ENCODE assay signal across 16 cellular contexts in genomic region chr2:49619804-49620203, GRCh38.
DNase-seq lines count a peak whose midpoint lies in the region; TF ChIP-seq lines count a peak whose summit lies in the region.
"Had no signal": no experiment of that assay in that cellular context is flagged by ENCODE, and none has a peak within 500 bp of the region (broad histone marks: within the 10 kb centered on the region; RNA-seq: fewer than 3 reads in every experiment).

No MANE protein-coding gene starts in this region.

- H3K4me1 ChIP-seq in Caco-2 = peaks cover 9% of the 10 kb centered on the region
- no peaks in the 10 kb centered on the region for H3K4me1 ChIP-seq in OCI-LY3 (ENCODE audit: low read length)

- H3K27me3 ChIP-seq in Caco-2 (replicated peaks; ENCODE audit: control insufficient read depth, insufficient read depth, low read length) (no peaks in the 10 kb centered on the region), OCI-LY3 (ENCODE audit: low read depth, low read length) (no peaks in the 10 kb centered on the region)
- H3K27me3 ChIP-seq: ovary had no signal

- in situ Hi-C loops in ACHN (cut with HindIII; ENCODE audit: low pct_ligation_motif_present, low pct_unique_long_range_greater_than_20kb, low sequenced_read_pairs) = no loop called here

- H3K27me3 Mint-ChIP-seq in Caco-2 (ENCODE audit: insufficient read depth, unreplicated experiment) = no peaks in the 10 kb centered on the region
- H3K27me3 Mint-ChIP-seq in glutamatergic neuron (ENCODE audit: unreplicated experiment) = no peaks in the 10 kb centered on the region
- H3K27me3 Mint-ChIP-seq: activated CD8-positive, alpha-beta memory T cell treated with anti-CD3 and anti-CD28 coated beads, Interleukin-2, amount 10 ng/mL, durations not matched to agents 7 days and 5 days had no signal

- POLR2A ChIA-PET in Caco-2 (lab: Charles Lee) = no interaction called here

- TF ChIP-seq CTCF in Caco-2 (IDR thresholded peaks at IDR 0.05; ENCODE audit: insufficient read depth in 1 of 2, low read depth in 1 of 2, low read length in 1 of 2, severe bottlenecking in 1 of 2, unreplicated experiment in 1 of 2) (peak; percentile 37 to 43), OCI-LY3 (IDR thresholded peaks at IDR 0.05; ENCODE audit: low read depth, low read length) (peak; percentile 36), glutamatergic neuron (IDR thresholded peaks at IDR 0.05; ENCODE audit: partially characterized antibody, unreplicated experiment) (peak; percentile 42)

- no peak overlapping the region for H3K9ac ChIP-seq in OCI-LY3 (ENCODE audit: low read length)

- H3K4me3 Mint-ChIP-seq in Caco-2 (ENCODE audit: unreplicated experiment) (no peak overlapping the region), glutamatergic neuron (ENCODE audit: unreplicated experiment) (no peak overlapping the region)
- H3K4me3 Mint-ChIP-seq: activated CD8-positive, alpha-beta memory T cell treated with anti-CD3 and anti-CD28 coated beads, Interleukin-2, amount 10 ng/mL, durations not matched to agents 7 days and 5 days had no signal

- H3K36me3 Mint-ChIP-seq in Caco-2 (ENCODE audit: insufficient read depth, unreplicated experiment) (no peaks in the 10 kb centered on the region), glutamatergic neuron (ENCODE audit: unreplicated experiment) (no peaks in the 10 kb centered on the region)
- H3K36me3 Mint-ChIP-seq: activated CD8-positive, alpha-beta memory T cell treated with anti-CD3 and anti-CD28 coated beads, Interleukin-2, amount 10 ng/mL, durations not matched to agents 7 days and 5 days had no signal

- H3K79me2 ChIP-seq in OCI-LY3 (ENCODE audit: low read length) = no peaks in the 10 kb centered on the region

- H3K4me1 Mint-ChIP-seq in Caco-2 (ENCODE audit: low read depth, unreplicated experiment) (no peaks in the 10 kb centered on the region), glutamatergic neuron (ENCODE audit: low read depth, unreplicated experiment) (no peaks in the 10 kb centered on the region)
- H3K4me1 Mint-ChIP-seq: activated CD8-positive, alpha-beta memory T cell treated with anti-CD3 and anti-CD28 coated beads, Interleukin-2, amount 10 ng/mL, durations not matched to agents 7 days and 5 days had no signal

- intact Hi-C loops in Caco-2 (cut with micrococcal nuclease; ENCODE audit: unreplicated experiment) = no loop called here

- no peaks in the 10 kb centered on the region for H4K20me1 ChIP-seq in OCI-LY3 (ENCODE audit: insufficient read depth, low read length)

- no peak overlapping the region for H3K27ac ChIP-seq in OCI-LY3 (ENCODE audit: low read length)
- H3K27ac ChIP-seq: ovary, thoracic aorta had no signal

- H3K9me3 Mint-ChIP-seq in Caco-2 (ENCODE audit: unreplicated experiment) = no peaks in the 10 kb centered on the region
- H3K9me3 Mint-ChIP-seq in glutamatergic neuron (ENCODE audit: unreplicated experiment) = no peaks in the 10 kb centered on the region

- H3K9me3 ChIP-seq in Caco-2 (no peaks in the 10 kb centered on the region), OCI-LY3 (ENCODE audit: insufficient read depth, low read length) (no peaks in the 10 kb centered on the region)
- H3K9me3 ChIP-seq: ovary, thoracic aorta had no signal

- no peak overlapping the region for H3K27ac Mint-ChIP-seq in Caco-2 (ENCODE audit: unreplicated experiment)
- H3K27ac Mint-ChIP-seq in glutamatergic neuron (ENCODE audit: unreplicated experiment) = no peak overlapping the region
- H3K27ac Mint-ChIP-seq: activated CD8-positive, alpha-beta memory T cell treated with anti-CD3 and anti-CD28 coated beads, Interleukin-2, amount 10 ng/mL, durations not matched to agents 7 days and 5 days had no signal

- no peak overlapping the region for H2AFZ ChIP-seq in OCI-LY3 (ENCODE audit: low read depth, low read length)

- H3K36me3 ChIP-seq in Caco-2 (ENCODE audit: control insufficient read depth, insufficient read depth, low read length) (no peaks in the 10 kb centered on the region), OCI-LY3 (replicated peaks; ENCODE audit: low read depth, low read length) (no peaks in the 10 kb centered on the region)
- H3K36me3 ChIP-seq: ovary, thoracic aorta had no signal

- DNase-seq in ACHN = peak; percentile 26
- DNase-seq in Caco-2 = peak in 1 of 2 experiments; percentile 27
- DNase-seq in glutamatergic neuron = no peak
- DNase-seq in Ammon's horn (ENCODE audit: low spot score) = no peak
- no peak for DNase-seq in NCI-H510A (lab: John Stamatoyannopoulos, UW)
- no peak for DNase-seq in activated effector memory CD4-positive, alpha-beta T cell treated with anti-CD3 and anti-CD28 coated beads, Interleukin-2, amount 50 U/mL, for 16 hours
- DNase-seq in NCI-H345 treated with DMSO at 0.1 percent for 48 hours (lab: John Stamatoyannopoulos, UW; ENCODE audit: unreplicated experiment) = no peak
- DNase-seq: activated CD8-positive, alpha-beta memory T cell treated with anti-CD3 and anti-CD28 coated beads, Interleukin-2, amount 10 ng/mL, durations not matched to agents 7 days and 5 days; activated naive CD4-positive, alpha-beta T cell treated with anti-CD3 and anti-CD28 coated beads, Interleukin-2, amount 50 U/mL, for 16 hours; caudate nucleus; erythroblast; NCI-H226; ovary; stimulated activated CD4-positive, alpha-beta T cell treated with anti-CD3 and anti-CD28 coated beads, Interleukin-15, amount 100 ng/mL, for 24 hours had no signal

- CTCF ChIA-PET in Caco-2 (lab: Charles Lee) = no interaction called here

- no peak overlapping the region for H3K4me2 ChIP-seq in OCI-LY3 (ENCODE audit: low read length)

- H3K4me3 ChIP-seq in Caco-2 (ENCODE audit: low read depth, low read length) (no peak overlapping the region), OCI-LY3 (ENCODE audit: low read length) (no peak overlapping the region)
- H3K4me3 ChIP-seq: ovary, thoracic aorta had no signal

- no TSS peak for BruUV-seq in Caco-2 (replicated peaks; lab: Mats Ljungman, UMichigan)
